Comparison of ENCODE assay signal across 1 cellular context in genomic region chr6:125789576-125790402, GRCh38.
TF ChIP-seq lines count a peak whose summit lies in the region.

No MANE protein-coding gene starts in this region.

TF ChIP-seq in HEK293, 187 proteins besides CTCF, POLR2A, EP300 and RAD21 (continued from another document):
- no peak for TF ChIP-seq ZNF548 (tag by site-specific recombination; IDR thresholded peaks at IDR 0.05)
- no peak for TF ChIP-seq PRDM1 (tag by site-specific recombination; IDR thresholded peaks at IDR 0.05)
- no peak for TF ChIP-seq ZNF791 (tag by site-specific recombination; IDR thresholded peaks at IDR 0.05)
- TF ChIP-seq MYNN (tag by site-specific recombination; IDR thresholded peaks at IDR 0.05; ENCODE audit: borderline replicate concordance) = 0 out of 2 replicates have a peak, but pooled peaks have one; percentile 11
- no peak for TF ChIP-seq GLI4 (tag by site-specific recombination; IDR thresholded peaks at IDR 0.05)
- no peak for TF ChIP-seq ZNF175 (tag by site-specific recombination; IDR thresholded peaks at IDR 0.05)
- TF ChIP-seq ZNF18 (tag by site-specific recombination; IDR thresholded peaks at IDR 0.05) = peak; percentile 10; the same call in 1 of the 2 replicates
